ENCODE assay signal across 9 cellular contexts in genomic region chr11:62646825-62647608, GRCh38. TPM values are rescaled to one million over a fixed set of nuclear protein-coding genes. Genes with fewer than 3 reads are reported as not detected.
DNase-seq lines count a peak whose midpoint lies in the region; ATAC-seq, FAIRE-seq and TF ChIP-seq lines count a peak whose summit lies in the region.
"Had no signal": no experiment of that assay in that cellular context is flagged by ENCODE, and none has a peak within 500 bp of the region (broad histone marks: within the 10 kb centered on the region; RNA-seq: fewer than 3 reads in every experiment).

No MANE protein-coding gene starts in this region.

- BruUV-seq in HepG2 (replicated peaks; lab: Mats Ljungman, UMichigan) = TSS peak; percentile 75

- no peak for TF ChIP-seq RAD21 in HepG2 (CRISPR knock-in tag; IDR thresholded peaks at IDR 0.05)

- H3K36me3 Mint-ChIP-seq in activated CD8-positive, alpha-beta memory T cell treated with anti-CD3 and anti-CD28 coated beads, Interleukin-2, amount 10 ng/mL, durations not matched to agents 7 days and 5 days = peaks cover 27% of the 10 kb centered on the region
- peaks cover 13% of the 10 kb centered on the region for H3K36me3 Mint-ChIP-seq in activated T-helper 1 cell treated with anti-CD3 and anti-CD28 coated beads, Interleukin-12 subunit alpha, Interleukin-12 subunit beta, Interleukin-2, Interleukin-4 antibody, amounts not matched to agents 30 ng/mL and 10 ng/mL and 1 ng/mL, durations not matched to agents 14 hours and 24 hours and 36 hours (ENCODE audit: low read depth)

- no peak for DNase-seq in activated CD8-positive, alpha-beta memory T cell treated with anti-CD3 and anti-CD28 coated beads, Interleukin-2, amount 10 ng/mL, durations not matched to agents 7 days and 5 days
- DNase-seq in activated CD8-positive, alpha-beta memory T cell treated with anti-CD3 and anti-CD28 coated beads, Interleukin-2, amount 50 U/mL, for 48 hours = no peak
- DNase-seq in activated T-helper 1 cell treated with anti-CD3 and anti-CD28 coated beads, Interleukin-12 subunit alpha, Interleukin-12 subunit beta, Interleukin-2, Interleukin-4 antibody, amounts not matched to agents 30 ng/mL and 10 ng/mL and 1 ng/mL, durations not matched to agents 14 hours and 24 hours and 36 hours (ENCODE audit: low spot score) = no peak
- DNase-seq in HepG2 (ENCODE audit: low spot score) (no peak), suprapubic skin (ENCODE audit: low spot score in 2 of 2) (no peak), NCI-H2107 treated with DMSO at 0.1 percent for 48 hours (lab: John Stamatoyannopoulos, UW; ENCODE audit: unreplicated experiment) (no peak), NCI-H187 (lab: John Stamatoyannopoulos, UW) (no peak)

- 59% methylated on average over 10 of the region's 32 CpGs for WGBS in HepG2 (ENCODE audit: low lambda C conversion rate)
- WGBS in suprapubic skin = 49% methylated on average over 21 of the region's 32 CpGs

- in situ Hi-C loops in HepG2 (cut with HindIII; ENCODE audit: extremely low pct_ligation_motif_present, low pct_unique_long_range_greater_than_20kb) = no loop called here

- no peak for FAIRE-seq in HepG2 (lab: Jason Lieb, UNC)

- no peaks in the 10 kb centered on the region for H3K27me3 ChIP-seq in HepG2 (ENCODE audit: control insufficient read depth in 1 of 2, insufficient read depth in 2 of 2, low read length in 2 of 2)
- H3K27me3 ChIP-seq in suprapubic skin = no peaks in the 10 kb centered on the region

- H3K9me3 ChIP-seq in HepG2 (ENCODE audit: low read length) (no peaks in the 10 kb centered on the region), suprapubic skin (no peaks in the 10 kb centered on the region)
- H3K9me3 ChIP-seq: prostate gland had no signal

- peak overlapping the region; percentile 93 for H3K27ac Mint-ChIP-seq in activated CD8-positive, alpha-beta memory T cell treated with anti-CD3 and anti-CD28 coated beads, Interleukin-2, amount 10 ng/mL, durations not matched to agents 7 days and 5 days
- H3K27ac Mint-ChIP-seq in activated T-helper 1 cell treated with anti-CD3 and anti-CD28 coated beads, Interleukin-12 subunit alpha, Interleukin-12 subunit beta, Interleukin-2, Interleukin-4 antibody, amounts not matched to agents 30 ng/mL and 10 ng/mL and 1 ng/mL, durations not matched to agents 14 hours and 24 hours and 36 hours = peak overlapping the region; percentile 98

- intact Hi-C loops in activated T-helper 1 cell treated with anti-CD3 and anti-CD28 coated beads, Interleukin-12 subunit alpha, Interleukin-12 subunit beta, Interleukin-2, Interleukin-4 antibody, amounts not matched to agents 30 ng/mL and 10 ng/mL and 1 ng/mL, durations not matched to agents 14 hours and 24 hours and 36 hours (cut with micrococcal nuclease) = loop anchor here (1.0 kb wide), 12 partner anchors 18 to 209 kb away; partner anchors contain the start of genes C11orf98, CSKMT, EML3 and HNRNPUL2
- intact Hi-C loops in HepG2 (cut with micrococcal nuclease; ENCODE audit: unreplicated experiment) = no loop called here

- CTCF ChIA-PET in activated CD8-positive, alpha-beta memory T cell treated with anti-CD3 and anti-CD28 coated beads, Interleukin-2, amount 10 ng/mL, durations not matched to agents 7 days and 5 days (lab: Charles Lee) = interaction anchor here (0.6 to 2.0 kb wide), 9 partner anchors 10 to 140 kb away, joined by 3 to 7 read pairs (median 3); partner anchors contain the start of genes C11orf98, CSKMT and EML3
- CTCF ChIA-PET in HepG2 (lab: Yijun Ruan, JAX; ENCODE audit: low intra/inter-chr PET ratio, low total read pairs) = no interaction called here

- peaks cover 42% of the 10 kb centered on the region for H3K79me2 ChIP-seq in HepG2 (ENCODE audit: insufficient read depth, low read length)

- no peaks in the 10 kb centered on the region for H3K9me3 Mint-ChIP-seq in activated CD8-positive, alpha-beta memory T cell treated with anti-CD3 and anti-CD28 coated beads, Interleukin-2, amount 10 ng/mL, durations not matched to agents 7 days and 5 days (ENCODE audit: low read depth)
- no peaks in the 10 kb centered on the region for H3K9me3 Mint-ChIP-seq in activated T-helper 1 cell treated with anti-CD3 and anti-CD28 coated beads, Interleukin-12 subunit alpha, Interleukin-12 subunit beta, Interleukin-2, Interleukin-4 antibody, amounts not matched to agents 30 ng/mL and 10 ng/mL and 1 ng/mL, durations not matched to agents 14 hours and 24 hours and 36 hours

- peak overlapping the region; percentile 68 for H3K4me2 ChIP-seq in HepG2 (ENCODE audit: low read depth, low read length)

- peak overlapping the region; percentile 89 for H3K4me3 Mint-ChIP-seq in activated CD8-positive, alpha-beta memory T cell treated with anti-CD3 and anti-CD28 coated beads, Interleukin-2, amount 10 ng/mL, durations not matched to agents 7 days and 5 days
- peak overlapping the region; percentile 100 for H3K4me3 Mint-ChIP-seq in activated T-helper 1 cell treated with anti-CD3 and anti-CD28 coated beads, Interleukin-12 subunit alpha, Interleukin-12 subunit beta, Interleukin-2, Interleukin-4 antibody, amounts not matched to agents 30 ng/mL and 10 ng/mL and 1 ng/mL, durations not matched to agents 14 hours and 24 hours and 36 hours

- H3K4me1 ChIP-seq in HepG2 (ENCODE audit: insufficient read depth, low read length) (peaks cover 53% of the 10 kb centered on the region), suprapubic skin (peaks cover 33% of the 10 kb centered on the region)

- peaks cover 8% of the 10 kb centered on the region for H4K20me1 ChIP-seq in HepG2 (ENCODE audit: insufficient read depth, low read length)

- TF ChIP-seq CTCF in HepG2 (CRISPR knock-in tag; IDR thresholded peaks at IDR 0.05) (no peak), suprapubic skin (IDR thresholded peaks at IDR 0.05) (no peak)

- TF ChIP-seq EP300 in HepG2 (IDR thresholded peaks at IDR 0.05; ENCODE audit: low read depth in 2 of 2, low read length in 2 of 2) (no peak), HepG2 (CRISPR knock-in tag; IDR thresholded peaks at IDR 0.05; ENCODE audit: borderline replicate concordance) (no peak), suprapubic skin (IDR thresholded peaks at IDR 0.05) (no peak)

- H2AFZ ChIP-seq in HepG2 (ENCODE audit: low read length) = no peak overlapping the region

- TF ChIP-seq POLR2A in HepG2 (IDR thresholded peaks at IDR 0.05; ENCODE audit: insufficient read depth in 1 of 2, low read depth in 2 of 2, low read length in 2 of 2) (no peak; a peak in 1 of 4 replicates), suprapubic skin (IDR thresholded peaks at IDR 0.05) (no peak)

- no peaks in the 10 kb centered on the region for H3K27me3 Mint-ChIP-seq in activated CD8-positive, alpha-beta memory T cell treated with anti-CD3 and anti-CD28 coated beads, Interleukin-2, amount 10 ng/mL, durations not matched to agents 7 days and 5 days
- H3K27me3 Mint-ChIP-seq in activated T-helper 1 cell treated with anti-CD3 and anti-CD28 coated beads, Interleukin-12 subunit alpha, Interleukin-12 subunit beta, Interleukin-2, Interleukin-4 antibody, amounts not matched to agents 30 ng/mL and 10 ng/mL and 1 ng/mL, durations not matched to agents 14 hours and 24 hours and 36 hours (ENCODE audit: insufficient read depth) = no peaks in the 10 kb centered on the region

- H3K36me3 ChIP-seq in HepG2 (replicated peaks in 1 of 2; ENCODE audit: control insufficient read depth in 1 of 2, insufficient read depth in 2 of 2, low read length in 2 of 2) = peaks cover 4 to 24% of the 10 kb centered on the region in 2 experiments; a peak in 3 of 5 replicates
- H3K36me3 ChIP-seq in suprapubic skin = peaks cover 38% of the 10 kb centered on the region

- peak overlapping the region; percentile 56 for H3K9ac ChIP-seq in HepG2 (ENCODE audit: insufficient read depth, low read depth, low read length)

- H3K4me3 ChIP-seq in HepG2 (replicated peaks in 1 of 3; ENCODE audit: insufficient read depth in 1 of 3, low read depth in 2 of 3, low read length in 3 of 3) (peak overlapping the region in 1 of 3 experiments; percentile 41; a peak in 2 of 6 replicates), suprapubic skin (peak overlapping the region; percentile 99)

- H3K27ac ChIP-seq in HepG2 (ENCODE audit: extremely low read length, insufficient read depth, low read length) (peak overlapping the region; percentile 98), suprapubic skin (peak overlapping the region; percentile 98)

- ATAC-seq in activated CD8-positive, alpha-beta memory T cell treated with anti-CD3 and anti-CD28 coated beads, Interleukin-2, amount 10 ng/mL, durations not matched to agents 7 days and 5 days = no peak
- ATAC-seq in HepG2 = peak; percentile 40; the same call in 1 of the 3 replicates
- no peak for ATAC-seq in GM19467 (IDR thresholded peaks at IDR 0.05; ENCODE audit: unreplicated experiment)

- POLR2A ChIA-PET in HepG2 (lab: Yijun Ruan, JAX) = interaction anchor here (0.7 to 5.0 kb wide), 17 partner anchors 9 to 222 kb away, joined by 3 to 98 read pairs (median 17); partner anchors contain the start of genes B3GAT3, C11orf98, CSKMT and EEF1G

- H3K4me1 Mint-ChIP-seq in activated CD8-positive, alpha-beta memory T cell treated with anti-CD3 and anti-CD28 coated beads, Interleukin-2, amount 10 ng/mL, durations not matched to agents 7 days and 5 days = peaks cover 39% of the 10 kb centered on the region
- peaks cover 24% of the 10 kb centered on the region for H3K4me1 Mint-ChIP-seq in activated T-helper 1 cell treated with anti-CD3 and anti-CD28 coated beads, Interleukin-12 subunit alpha, Interleukin-12 subunit beta, Interleukin-2, Interleukin-4 antibody, amounts not matched to agents 30 ng/mL and 10 ng/mL and 1 ng/mL, durations not matched to agents 14 hours and 24 hours and 36 hours (ENCODE audit: low read depth)

RNA-seq across cellular contexts. Expression of gene GANAB, which starts 0.6 kb away (rescaled TPM):
- total RNA-seq in activated CD8-positive, alpha-beta memory T cell treated with anti-CD3 and anti-CD28 coated beads, Interleukin-2, amount 10 ng/mL, durations not matched to agents 7 days and 5 days = 100 to 1,000 TPM; 248 to 275 TPM
- 238 and 255 TPM in 2 replicates for total RNA-seq in activated T-helper 1 cell treated with anti-CD3 and anti-CD28 coated beads, Interleukin-12 subunit alpha, Interleukin-12 subunit beta, Interleukin-2, Interleukin-4 antibody, amounts not matched to agents 30 ng/mL and 10 ng/mL and 1 ng/mL, durations not matched to agents 14 hours and 24 hours and 36 hours
- total RNA-seq in HepG2 (2016; rRNA removed; fragmentation: Illumina TruSeq; extraction: Trizol) = 50.8 and 99.5 TPM in 2 replicates
- total RNA-seq in HepG2 (2016; cell fraction: cytosol; rRNA removed; fragmentation: Illumina TruSeq; extraction: Trizol; ENCODE audit: low read depth) = 18.3 and 19.8 TPM in 2 replicates
- total RNA-seq in HepG2 (2016; cell fraction: insoluble cytoplasmic fraction; rRNA removed; fragmentation: Illumina TruSeq; extraction: Trizol) = 46.6 and 104 TPM in 2 replicates
- 21.5 and 23.9 TPM in 2 replicates for total RNA-seq in HepG2 (2016; cell fraction: membrane; rRNA removed; fragmentation: Illumina TruSeq; extraction: Trizol)
- total RNA-seq in HepG2 (2016; cell fraction: nucleus; rRNA removed; fragmentation: Illumina TruSeq; extraction: Trizol) = 119 and 139 TPM in 2 replicates
- 234 and 251 TPM in 2 replicates for polyA plus RNA-seq in HepG2 (2011; rRNA removed)
- 182 and 204 TPM in 2 replicates for polyA plus RNA-seq in HepG2 (2011; cell fraction: cytosol; rRNA removed)
- polyA plus RNA-seq in HepG2 (2011; cell fraction: nucleus; rRNA removed) = 334 and 348 TPM in 2 replicates
- 166 and 170 TPM in 2 replicates for polyA plus RNA-seq in HepG2 (2012)
- polyA plus RNA-seq in HepG2 (2016; cell fraction: cytosol; fragmentation: Illumina TruSeq; extraction: Trizol; ENCODE audit: low read depth) = 8.2 and 9.2 TPM in 2 replicates
- 45.4 and 52.0 TPM in 2 replicates for polyA plus RNA-seq in HepG2 (2016; cell fraction: insoluble cytoplasmic fraction; fragmentation: Illumina TruSeq; extraction: Trizol; ENCODE audit: low read depth)
- 16.1 and 19.6 TPM in 2 replicates for polyA plus RNA-seq in HepG2 (2016; cell fraction: membrane; fragmentation: Illumina TruSeq; extraction: Trizol; ENCODE audit: low read depth)
- 244 and 254 TPM in 2 replicates for polyA plus RNA-seq in HepG2 (2016; cell fraction: nucleus; fragmentation: Illumina TruSeq; extraction: Trizol; ENCODE audit: insufficient read depth, low read depth)
- 322 and 641 TPM in 2 replicates for polyA minus RNA-seq in HepG2 (2011; rRNA and poly(A)+ RNA removed; ENCODE audit: low replicate concordance)
- polyA minus RNA-seq in HepG2 (2011; cell fraction: cytosol; rRNA and poly(A)+ RNA removed) = 125 and 143 TPM in 2 replicates
- polyA minus RNA-seq in HepG2 (2011; cell fraction: nucleus; rRNA and poly(A)+ RNA removed) = 121 and 126 TPM in 2 replicates
- total RNA-seq in suprapubic skin = 100 to 1,000 TPM in 2 of 4 donors, 10 to 100 TPM in 2; 76.0 to 118 (median 102) TPM

RNA-seq across cellular contexts. Expression of gene INTS5, which starts 6.1 kb away (rescaled TPM):
- 10 to 100 TPM; 27.9 to 35.7 TPM for total RNA-seq in activated CD8-positive, alpha-beta memory T cell treated with anti-CD3 and anti-CD28 coated beads, Interleukin-2, amount 10 ng/mL, durations not matched to agents 7 days and 5 days
- total RNA-seq in activated T-helper 1 cell treated with anti-CD3 and anti-CD28 coated beads, Interleukin-12 subunit alpha, Interleukin-12 subunit beta, Interleukin-2, Interleukin-4 antibody, amounts not matched to agents 30 ng/mL and 10 ng/mL and 1 ng/mL, durations not matched to agents 14 hours and 24 hours and 36 hours = 39.2 and 40.4 TPM in 2 replicates
- total RNA-seq in HepG2 (2016; rRNA removed; fragmentation: Illumina TruSeq; extraction: Trizol) (11.3 and 13.2 TPM in 2 replicates), suprapubic skin (10 to 100 TPM; 17.7 to 35.1 (median 31.4) TPM)
- total RNA-seq in HepG2 (2016; cell fraction: cytosol; rRNA removed; fragmentation: Illumina TruSeq; extraction: Trizol; ENCODE audit: low read depth) = 1.1 TPM in 2 replicates
- 11.6 and 12.7 TPM in 2 replicates for total RNA-seq in HepG2 (2016; cell fraction: insoluble cytoplasmic fraction; rRNA removed; fragmentation: Illumina TruSeq; extraction: Trizol)
- total RNA-seq in HepG2 (2016; cell fraction: membrane; rRNA removed; fragmentation: Illumina TruSeq; extraction: Trizol) = 4.6 and 5.3 TPM in 2 replicates
- total RNA-seq in HepG2 (2016; cell fraction: nucleus; rRNA removed; fragmentation: Illumina TruSeq; extraction: Trizol) = 5.4 and 7.6 TPM in 2 replicates
- polyA plus RNA-seq in HepG2 (2011; rRNA removed) = 5.7 and 7.8 TPM in 2 replicates
- polyA plus RNA-seq in HepG2 (2011; cell fraction: cytosol; rRNA removed) = 5.2 and 5.9 TPM in 2 replicates
- polyA plus RNA-seq in HepG2 (2011; cell fraction: nucleus; rRNA removed) = 6.3 and 6.9 TPM in 2 replicates
- polyA plus RNA-seq in HepG2 (2012) = 5.8 and 6.4 TPM in 2 replicates
- 0.68 and 0.79 TPM in 2 replicates for polyA plus RNA-seq in HepG2 (2016; cell fraction: cytosol; fragmentation: Illumina TruSeq; extraction: Trizol; ENCODE audit: low read depth)
- 7.9 and 10.2 TPM in 2 replicates for polyA plus RNA-seq in HepG2 (2016; cell fraction: insoluble cytoplasmic fraction; fragmentation: Illumina TruSeq; extraction: Trizol; ENCODE audit: low read depth)
- polyA plus RNA-seq in HepG2 (2016; cell fraction: membrane; fragmentation: Illumina TruSeq; extraction: Trizol; ENCODE audit: low read depth) = 1.6 and 2.0 TPM in 2 replicates
- 5.0 and 5.2 TPM in 2 replicates for polyA plus RNA-seq in HepG2 (2016; cell fraction: nucleus; fragmentation: Illumina TruSeq; extraction: Trizol; ENCODE audit: insufficient read depth, low read depth)
- 27.9 and 57.6 TPM in 2 replicates for polyA minus RNA-seq in HepG2 (2011; rRNA and poly(A)+ RNA removed; ENCODE audit: low replicate concordance)
- polyA minus RNA-seq in HepG2 (2011; cell fraction: cytosol; rRNA and poly(A)+ RNA removed) = 3.9 and 5.6 TPM in 2 replicates
- polyA minus RNA-seq in HepG2 (2011; cell fraction: nucleus; rRNA and poly(A)+ RNA removed) = 7.6 and 8.6 TPM in 2 replicates

RNA-seq across cellular contexts. Expression of gene C11orf98, which starts 18.0 kb away (rescaled TPM):
- total RNA-seq in activated CD8-positive, alpha-beta memory T cell treated with anti-CD3 and anti-CD28 coated beads, Interleukin-2, amount 10 ng/mL, durations not matched to agents 7 days and 5 days = 100 to 1,000 TPM; 130 to 131 TPM
- total RNA-seq in activated T-helper 1 cell treated with anti-CD3 and anti-CD28 coated beads, Interleukin-12 subunit alpha, Interleukin-12 subunit beta, Interleukin-2, Interleukin-4 antibody, amounts not matched to agents 30 ng/mL and 10 ng/mL and 1 ng/mL, durations not matched to agents 14 hours and 24 hours and 36 hours = 146 and 151 TPM in 2 replicates
- 91.8 and 109 TPM in 2 replicates for total RNA-seq in HepG2 (2016; rRNA removed; fragmentation: Illumina TruSeq; extraction: Trizol)
- total RNA-seq in HepG2 (2016; cell fraction: cytosol; rRNA removed; fragmentation: Illumina TruSeq; extraction: Trizol; ENCODE audit: low read depth) = 79.2 and 81.2 TPM in 2 replicates
- 91.1 and 109 TPM in 2 replicates for total RNA-seq in HepG2 (2016; cell fraction: insoluble cytoplasmic fraction; rRNA removed; fragmentation: Illumina TruSeq; extraction: Trizol)
- 66.8 and 76.4 TPM in 2 replicates for total RNA-seq in HepG2 (2016; cell fraction: membrane; rRNA removed; fragmentation: Illumina TruSeq; extraction: Trizol)
- 45.9 TPM in 2 replicates for total RNA-seq in HepG2 (2016; cell fraction: nucleus; rRNA removed; fragmentation: Illumina TruSeq; extraction: Trizol)
- 30.4 and 40.9 TPM in 2 replicates for polyA plus RNA-seq in HepG2 (2011; rRNA removed)
- 41.3 and 44.4 TPM in 2 replicates for polyA plus RNA-seq in HepG2 (2011; cell fraction: cytosol; rRNA removed)
- polyA plus RNA-seq in HepG2 (2011; cell fraction: nucleus; rRNA removed) = 23.7 and 24.0 TPM in 2 replicates
- polyA plus RNA-seq in HepG2 (2012) = 45.7 and 50.5 TPM in 2 replicates
- polyA plus RNA-seq in HepG2 (2016; cell fraction: cytosol; fragmentation: Illumina TruSeq; extraction: Trizol; ENCODE audit: low read depth) = 117 TPM in 2 replicates
- polyA plus RNA-seq in HepG2 (2016; cell fraction: insoluble cytoplasmic fraction; fragmentation: Illumina TruSeq; extraction: Trizol; ENCODE audit: low read depth) = 161 and 169 TPM in 2 replicates
- 83.4 and 92.9 TPM in 2 replicates for polyA plus RNA-seq in HepG2 (2016; cell fraction: membrane; fragmentation: Illumina TruSeq; extraction: Trizol; ENCODE audit: low read depth)
- 117 and 119 TPM in 2 replicates for polyA plus RNA-seq in HepG2 (2016; cell fraction: nucleus; fragmentation: Illumina TruSeq; extraction: Trizol; ENCODE audit: insufficient read depth, low read depth)
- polyA minus RNA-seq in HepG2 (2011; rRNA and poly(A)+ RNA removed; ENCODE audit: low replicate concordance) = 3.7 and 10.5 TPM in 2 replicates
- 3.7 and 7.3 TPM in 2 replicates for polyA minus RNA-seq in HepG2 (2011; cell fraction: cytosol; rRNA and poly(A)+ RNA removed)
- polyA minus RNA-seq in HepG2 (2011; cell fraction: nucleus; rRNA and poly(A)+ RNA removed) = 2.6 and 10.4 TPM in 2 replicates
- total RNA-seq in suprapubic skin = 10 to 100 TPM; 12.8 to 29.3 (median 25.7) TPM

RNA-seq across cellular contexts. Expression of gene CSKMT, which starts 18.1 kb away (rescaled TPM):
- total RNA-seq in activated CD8-positive, alpha-beta memory T cell treated with anti-CD3 and anti-CD28 coated beads, Interleukin-2, amount 10 ng/mL, durations not matched to agents 7 days and 5 days = 10 to 100 TPM; 23.7 to 31.0 TPM
- 65.0 and 69.4 TPM in 2 replicates for total RNA-seq in activated T-helper 1 cell treated with anti-CD3 and anti-CD28 coated beads, Interleukin-12 subunit alpha, Interleukin-12 subunit beta, Interleukin-2, Interleukin-4 antibody, amounts not matched to agents 30 ng/mL and 10 ng/mL and 1 ng/mL, durations not matched to agents 14 hours and 24 hours and 36 hours
- total RNA-seq in HepG2 (2016; rRNA removed; fragmentation: Illumina TruSeq; extraction: Trizol) (9.9 and 31.8 TPM in 2 replicates), suprapubic skin (1 to 10 TPM; 2.8 to 6.0 (median 4.2) TPM)
- 286 and 306 TPM in 2 replicates for total RNA-seq in HepG2 (2016; cell fraction: cytosol; rRNA removed; fragmentation: Illumina TruSeq; extraction: Trizol; ENCODE audit: low read depth)
- total RNA-seq in HepG2 (2016; cell fraction: insoluble cytoplasmic fraction; rRNA removed; fragmentation: Illumina TruSeq; extraction: Trizol) = 11.3 and 30.0 TPM in 2 replicates
- total RNA-seq in HepG2 (2016; cell fraction: membrane; rRNA removed; fragmentation: Illumina TruSeq; extraction: Trizol) = 58.2 and 65.0 TPM in 2 replicates
- 63.6 and 74.4 TPM in 2 replicates for total RNA-seq in HepG2 (2016; cell fraction: nucleus; rRNA removed; fragmentation: Illumina TruSeq; extraction: Trizol)
- 7.6 and 9.8 TPM in 2 replicates for polyA plus RNA-seq in HepG2 (2011; rRNA removed)
- polyA plus RNA-seq in HepG2 (2011; cell fraction: cytosol; rRNA removed) = 8.3 and 12.4 TPM in 2 replicates
- 22.1 and 23.0 TPM in 2 replicates for polyA plus RNA-seq in HepG2 (2011; cell fraction: nucleus; rRNA removed)
- 7.5 and 10.7 TPM in 2 replicates for polyA plus RNA-seq in HepG2 (2012)
- 15.4 and 18.0 TPM in 2 replicates for polyA plus RNA-seq in HepG2 (2016; cell fraction: cytosol; fragmentation: Illumina TruSeq; extraction: Trizol; ENCODE audit: low read depth)
- polyA plus RNA-seq in HepG2 (2016; cell fraction: insoluble cytoplasmic fraction; fragmentation: Illumina TruSeq; extraction: Trizol; ENCODE audit: low read depth) = 4.0 and 4.7 TPM in 2 replicates
- 8.7 and 12.0 TPM in 2 replicates for polyA plus RNA-seq in HepG2 (2016; cell fraction: membrane; fragmentation: Illumina TruSeq; extraction: Trizol; ENCODE audit: low read depth)
- 23.0 and 27.3 TPM in 2 replicates for polyA plus RNA-seq in HepG2 (2016; cell fraction: nucleus; fragmentation: Illumina TruSeq; extraction: Trizol; ENCODE audit: insufficient read depth, low read depth)
- 38.2 and 71.6 TPM in 2 replicates for polyA minus RNA-seq in HepG2 (2011; rRNA and poly(A)+ RNA removed; ENCODE audit: low replicate concordance)
- 65.8 and 78.1 TPM in 2 replicates for polyA minus RNA-seq in HepG2 (2011; cell fraction: cytosol; rRNA and poly(A)+ RNA removed)
- polyA minus RNA-seq in HepG2 (2011; cell fraction: nucleus; rRNA and poly(A)+ RNA removed) = 52.0 and 83.9 TPM in 2 replicates

RNA-seq across cellular contexts. Expression of gene UQCC3, which starts 24.5 kb away (rescaled TPM):
- 1 to 10 TPM; 7.2 to 9.0 TPM for total RNA-seq in activated CD8-positive, alpha-beta memory T cell treated with anti-CD3 and anti-CD28 coated beads, Interleukin-2, amount 10 ng/mL, durations not matched to agents 7 days and 5 days
- 8.9 and 11.4 TPM in 2 replicates for total RNA-seq in activated T-helper 1 cell treated with anti-CD3 and anti-CD28 coated beads, Interleukin-12 subunit alpha, Interleukin-12 subunit beta, Interleukin-2, Interleukin-4 antibody, amounts not matched to agents 30 ng/mL and 10 ng/mL and 1 ng/mL, durations not matched to agents 14 hours and 24 hours and 36 hours
- total RNA-seq in HepG2 (2016; rRNA removed; fragmentation: Illumina TruSeq; extraction: Trizol) (12.1 and 16.0 TPM in 2 replicates), suprapubic skin (10 to 100 TPM in 2 of 4 donors, 1 to 10 TPM in 2; 9.1 to 12.4 (median 9.8) TPM)
- total RNA-seq in HepG2 (2016; cell fraction: cytosol; rRNA removed; fragmentation: Illumina TruSeq; extraction: Trizol; ENCODE audit: low read depth) = 18.2 and 29.1 TPM in 2 replicates
- 14.4 and 17.9 TPM in 2 replicates for total RNA-seq in HepG2 (2016; cell fraction: insoluble cytoplasmic fraction; rRNA removed; fragmentation: Illumina TruSeq; extraction: Trizol)
- total RNA-seq in HepG2 (2016; cell fraction: membrane; rRNA removed; fragmentation: Illumina TruSeq; extraction: Trizol) = 19.9 and 27.2 TPM in 2 replicates
- 8.7 and 10.5 TPM in 2 replicates for total RNA-seq in HepG2 (2016; cell fraction: nucleus; rRNA removed; fragmentation: Illumina TruSeq; extraction: Trizol)
- 7.7 and 8.4 TPM in 2 replicates for polyA plus RNA-seq in HepG2 (2011; rRNA removed)
- polyA plus RNA-seq in HepG2 (2011; cell fraction: cytosol; rRNA removed) = 10.8 and 13.4 TPM in 2 replicates
- polyA plus RNA-seq in HepG2 (2011; cell fraction: nucleus; rRNA removed) = 3.8 and 4.2 TPM in 2 replicates
- polyA plus RNA-seq in HepG2 (2012) = 5.2 and 6.0 TPM in 2 replicates
- 18.1 and 34.3 TPM in 2 replicates for polyA plus RNA-seq in HepG2 (2016; cell fraction: cytosol; fragmentation: Illumina TruSeq; extraction: Trizol; ENCODE audit: low read depth)
- 11.1 and 11.2 TPM in 2 replicates for polyA plus RNA-seq in HepG2 (2016; cell fraction: insoluble cytoplasmic fraction; fragmentation: Illumina TruSeq; extraction: Trizol; ENCODE audit: low read depth)
- polyA plus RNA-seq in HepG2 (2016; cell fraction: membrane; fragmentation: Illumina TruSeq; extraction: Trizol; ENCODE audit: low read depth) = 16.8 and 24.0 TPM in 2 replicates
- 11.6 and 12.8 TPM in 2 replicates for polyA plus RNA-seq in HepG2 (2016; cell fraction: nucleus; fragmentation: Illumina TruSeq; extraction: Trizol; ENCODE audit: insufficient read depth, low read depth)
- 3.1 and 9.7 TPM in 2 replicates for polyA minus RNA-seq in HepG2 (2011; rRNA and poly(A)+ RNA removed; ENCODE audit: low replicate concordance)
- polyA minus RNA-seq in HepG2 (2011; cell fraction: cytosol; rRNA and poly(A)+ RNA removed) = 2.2 and 2.3 TPM in 2 replicates
- 2.2 and 4.0 TPM in 2 replicates for polyA minus RNA-seq in HepG2 (2011; cell fraction: nucleus; rRNA and poly(A)+ RNA removed)
